Comparison of ENCODE assay signal across 1 cellular context in the genomic region with DNA sequence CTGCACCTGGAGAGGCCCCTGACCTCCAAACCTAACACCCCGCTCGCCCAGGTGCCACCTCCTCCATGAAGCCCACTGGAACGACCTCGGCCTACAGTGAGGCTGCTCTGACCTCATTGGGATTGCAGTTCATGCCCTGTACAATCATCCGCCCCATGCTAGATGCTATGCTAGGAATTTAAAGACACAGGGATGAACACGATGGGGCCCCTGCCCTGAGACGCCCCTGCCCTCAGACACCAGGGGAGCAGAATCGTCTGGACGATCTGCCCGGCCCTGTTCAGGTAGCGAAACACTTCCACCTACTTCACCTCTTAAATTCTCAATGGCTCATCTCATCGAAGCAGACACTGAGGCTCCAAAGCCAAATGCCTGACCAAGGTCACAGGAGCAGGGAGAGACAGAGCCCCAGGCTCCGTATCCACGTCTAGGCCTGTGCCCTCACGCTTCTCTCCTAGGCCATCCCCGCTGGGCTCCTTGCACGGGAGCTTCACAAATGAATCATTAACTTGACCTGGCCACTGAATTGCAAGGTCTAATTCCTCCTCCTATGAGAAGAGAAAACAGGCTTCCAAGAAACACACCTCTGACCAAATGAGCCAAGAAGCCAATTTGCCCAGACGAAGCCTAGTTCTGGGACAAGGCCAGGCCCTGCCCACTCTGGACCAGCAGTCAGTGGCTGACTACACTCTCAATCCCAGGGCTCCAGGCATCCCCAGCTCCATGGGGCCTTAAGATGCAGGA.
TF ChIP-seq lines count a peak whose summit lies in the region.

No MANE protein-coding gene starts in this region.

TF ChIP-seq in HepG2, 621 proteins besides CTCF, POLR2A, EP300 and RAD21 (continued from another document and continues in another):
- TF ChIP-seq HMG20A (CRISPR knock-in tag; IDR thresholded peaks at IDR 0.05; ENCODE audit: borderline replicate concordance) (peak; percentile 10; the same call in 1 of the 2 replicates), EED (CRISPR knock-in tag; IDR thresholded peaks at IDR 0.05) (no peak), FOXP4 (CRISPR knock-in tag; IDR thresholded peaks at IDR 0.05) (no peak), TEAD3 (CRISPR knock-in tag; optimal IDR thresholded peaks at IDR 0.05; ENCODE audit: borderline replicate concordance) (peak; percentile 88), ZNF678 (CRISPR knock-in tag; IDR thresholded peaks at IDR 0.05) (no peak), ZNF589 (CRISPR knock-in tag; conservative IDR thresholded peaks at IDR 0.05) (no peak), ARNT2 (CRISPR knock-in tag; IDR thresholded peaks at IDR 0.05; ENCODE audit: low read depth) (0 out of 2 replicates have a peak, but pooled peaks have one; percentile 2), KDM3A (CRISPR knock-in tag; IDR thresholded peaks at IDR 0.05; ENCODE audit: low read depth) (no peak), KMT2B (CRISPR knock-in tag; IDR thresholded peaks at IDR 0.05) (no peak), ATF7-NPFF (CRISPR knock-in tag; IDR thresholded peaks at IDR 0.05; ENCODE audit: low read depth) (no peak), YEATS2 (CRISPR knock-in tag; IDR thresholded peaks at IDR 0.05; ENCODE audit: borderline replicate concordance) (no peak), FLYWCH1 (CRISPR knock-in tag; IDR thresholded peaks at IDR 0.05) (no peak), BCLAF1 (IDR thresholded peaks at IDR 0.05) (no peak), CAMTA2 (CRISPR knock-in tag; IDR thresholded peaks at IDR 0.05; ENCODE audit: borderline replicate concordance) (no peak), ZNF564 (CRISPR knock-in tag; IDR thresholded peaks at IDR 0.05) (no peak), PRMT3 (CRISPR knock-in tag; IDR thresholded peaks at IDR 0.05; ENCODE audit: borderline replicate concordance, low read depth) (no peak), MED8 (CRISPR knock-in tag; IDR thresholded peaks at IDR 0.05; ENCODE audit: insufficient replicate concordance) (no peak), ZNF501 (CRISPR knock-in tag; IDR thresholded peaks at IDR 0.05) (no peak), RFXAP (CRISPR knock-in tag; IDR thresholded peaks at IDR 0.05; ENCODE audit: borderline replicate concordance) (no peak), ZEB1 (IDR thresholded peaks at IDR 0.05; ENCODE audit: insufficient replicate concordance, low read depth) (no peak), ZNF773 (CRISPR knock-in tag; IDR thresholded peaks at IDR 0.05; ENCODE audit: borderline replicate concordance) (no peak), NR2F2 (IDR thresholded peaks at IDR 0.05; ENCODE audit: borderline replicate concordance, low read depth) (no peak), SMAD1 (CRISPR knock-in tag; IDR thresholded peaks at IDR 0.05; ENCODE audit: borderline replicate concordance, low read depth) (no peak), ZNF451 (CRISPR knock-in tag; IDR thresholded peaks at IDR 0.05) (no peak), ZNF264 (CRISPR knock-in tag; IDR thresholded peaks at IDR 0.05) (no peak), ELF3 (CRISPR knock-in tag; IDR thresholded peaks at IDR 0.05) (no peak; the same call in 1 of the 2 replicates), ZIK1 (CRISPR knock-in tag; IDR thresholded peaks at IDR 0.05; ENCODE audit: borderline replicate concordance, low read depth) (no peak), HNRNPLL (IDR thresholded peaks at IDR 0.05; ENCODE audit: low read depth, low read length, poor library complexity, severe bottlenecking) (no peak), MYNN (CRISPR knock-in tag; IDR thresholded peaks at IDR 0.05; ENCODE audit: low read depth) (no peak), FOXO4 (CRISPR knock-in tag; conservative IDR thresholded peaks at IDR 0.05) (0 out of 2 replicates have a peak, but pooled peaks have one; percentile 34), RFXANK (CRISPR knock-in tag; IDR thresholded peaks at IDR 0.05) (no peak), MAZ (IDR thresholded peaks at IDR 0.05; ENCODE audit: borderline replicate concordance, low read depth, low read length) (0 out of 2 replicates have a peak, but pooled peaks have one; percentile 32), MAZ (CRISPR knock-in tag; IDR thresholded peaks at IDR 0.05; ENCODE audit: low read depth) (no peak), BHLHE40 (IDR thresholded peaks at IDR 0.05; ENCODE audit: low read length) (0 out of 2 replicates have a peak, but pooled peaks have one; percentile 22), PRDM15 (CRISPR knock-in tag; IDR thresholded peaks at IDR 0.05) (no peak), REST (IDR thresholded peaks at IDR 0.05; ENCODE audit: borderline replicate concordance in 1 of 2, low read depth in 1 of 2, low read length in 2 of 2) (no peak), ETV6 (CRISPR knock-in tag; conservative IDR thresholded peaks at IDR 0.05) (no peak), HOXA7 (CRISPR knock-in tag; IDR thresholded peaks at IDR 0.05) (no peak), KDM5B (CRISPR knock-in tag; IDR thresholded peaks at IDR 0.05; ENCODE audit: borderline replicate concordance) (peak; percentile 7), ZNF3 (CRISPR knock-in tag; IDR thresholded peaks at IDR 0.05) (no peak), TARDBP (CRISPR knock-in tag; IDR thresholded peaks at IDR 0.05) (peak; percentile 52; the same call in 1 of the 2 replicates), REXO4 (CRISPR knock-in tag; IDR thresholded peaks at IDR 0.05; ENCODE audit: borderline replicate concordance) (no peak), ZNF10 (CRISPR knock-in tag; IDR thresholded peaks at IDR 0.05; ENCODE audit: borderline replicate concordance, low read depth) (no peak)
- TF ChIP-seq, protein P1, sequence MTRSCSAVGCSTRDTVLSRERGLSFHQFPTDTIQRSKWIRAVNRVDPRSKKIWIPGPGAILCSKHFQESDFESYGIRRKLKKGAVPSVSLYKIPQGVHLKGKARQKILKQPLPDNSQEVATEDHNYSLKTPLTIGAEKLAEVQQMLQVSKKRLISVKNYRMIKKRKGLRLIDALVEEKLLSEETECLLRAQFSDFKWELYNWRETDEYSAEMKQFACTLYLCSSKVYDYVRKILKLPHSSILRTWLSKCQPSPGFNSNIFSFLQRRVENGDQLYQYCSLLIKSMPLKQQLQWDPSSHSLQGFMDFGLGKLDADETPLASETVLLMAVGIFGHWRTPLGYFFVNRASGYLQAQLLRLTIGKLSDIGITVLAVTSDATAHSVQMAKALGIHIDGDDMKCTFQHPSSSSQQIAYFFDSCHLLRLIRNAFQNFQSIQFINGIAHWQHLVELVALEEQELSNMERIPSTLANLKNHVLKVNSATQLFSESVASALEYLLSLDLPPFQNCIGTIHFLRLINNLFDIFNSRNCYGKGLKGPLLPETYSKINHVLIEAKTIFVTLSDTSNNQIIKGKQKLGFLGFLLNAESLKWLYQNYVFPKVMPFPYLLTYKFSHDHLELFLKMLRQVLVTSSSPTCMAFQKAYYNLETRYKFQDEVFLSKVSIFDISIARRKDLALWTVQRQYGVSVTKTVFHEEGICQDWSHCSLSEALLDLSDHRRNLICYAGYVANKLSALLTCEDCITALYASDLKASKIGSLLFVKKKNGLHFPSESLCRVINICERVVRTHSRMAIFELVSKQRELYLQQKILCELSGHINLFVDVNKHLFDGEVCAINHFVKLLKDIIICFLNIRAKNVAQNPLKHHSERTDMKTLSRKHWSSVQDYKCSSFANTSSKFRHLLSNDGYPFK (CRISPR knock-in tag; IDR thresholded peaks at IDR 0.05; ENCODE audit: borderline replicate concordance): no peak; the same call in 1 of the 2 replicates
- TF ChIP-seq, protein P2, sequence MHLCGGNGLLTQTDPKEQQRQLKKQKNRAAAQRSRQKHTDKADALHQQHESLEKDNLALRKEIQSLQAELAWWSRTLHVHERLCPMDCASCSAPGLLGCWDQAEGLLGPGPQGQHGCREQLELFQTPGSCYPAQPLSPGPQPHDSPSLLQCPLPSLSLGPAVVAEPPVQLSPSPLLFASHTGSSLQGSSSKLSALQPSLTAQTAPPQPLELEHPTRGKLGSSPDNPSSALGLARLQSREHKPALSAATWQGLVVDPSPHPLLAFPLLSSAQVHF (CRISPR knock-in tag; IDR thresholded peaks at IDR 0.05): no peak
